Comparison of ENCODE assay signal across 26 cellular contexts in the genomic region with DNA sequence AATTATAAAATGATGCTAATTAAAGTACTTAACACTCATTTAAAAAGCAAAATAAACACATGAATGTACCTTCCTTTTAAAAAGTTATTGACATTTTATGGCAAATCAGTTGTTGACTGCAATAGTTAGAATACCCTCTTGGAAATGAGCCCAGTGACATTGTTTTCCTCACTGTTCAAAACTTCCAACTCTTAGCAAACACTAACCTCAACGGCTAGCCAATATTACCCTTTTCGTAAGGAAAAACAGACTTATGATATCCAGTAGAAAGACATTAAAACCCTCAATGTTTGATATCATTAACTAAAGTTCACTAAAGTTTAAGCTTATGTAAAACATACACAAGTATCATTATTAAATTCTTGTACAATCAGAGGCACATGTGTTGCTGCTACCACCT.
A peak's percentile ranks its signal among the peaks of the same experiment; 100 is the strongest.
DNase-seq lines count a peak whose midpoint lies in the region; ATAC-seq and TF ChIP-seq lines count a peak whose summit lies in the region.
"Had no signal": no experiment of that assay in that cellular context is flagged by ENCODE, and none has a peak within 500 bp of the region (broad histone marks: within the 10 kb centered on the region; RNA-seq: fewer than 3 reads in every experiment).

No MANE protein-coding gene starts in this region.

- H3K4me1 Mint-ChIP-seq in MCF 10A (ENCODE audit: insufficient read depth, unreplicated experiment) = peaks cover 43% of the 10 kb centered on the region

- no peaks in the 10 kb centered on the region for H3K9me3 Mint-ChIP-seq in MCF 10A (ENCODE audit: unreplicated experiment)
- H3K9me3 Mint-ChIP-seq: CD4-positive, alpha-beta T cell; GM23338 had no signal

- H3K36me3 Mint-ChIP-seq in MCF 10A (ENCODE audit: insufficient read depth, unreplicated experiment) = peaks cover 9% of the 10 kb centered on the region

- H4K20me1 ChIP-seq in HCT116 (ENCODE audit: insufficient read depth) = no peaks in the 10 kb centered on the region
- H4K20me1 ChIP-seq in OCI-LY7 (ENCODE audit: insufficient read depth, low read length) = no peaks in the 10 kb centered on the region
- H4K20me1 ChIP-seq: BLaER1 treated with 17β-estradiol and CSF1 and Interleukin-3, amounts not matched to agents 10 nM and 100 nM had no signal

- H3K27me3 ChIP-seq in breast epithelium (no peaks in the 10 kb centered on the region), HCT116 (ENCODE audit: insufficient read depth, low read length) (no peaks in the 10 kb centered on the region), subcutaneous abdominal adipose tissue (ENCODE audit: control insufficient read depth in 5 of 5, insufficient read depth in 4 of 5, low read length in 5 of 5) (no peaks in the 10 kb centered on the region)
- H3K27me3 ChIP-seq: BLaER1 treated with 17β-estradiol and CSF1 and Interleukin-3, amounts not matched to agents 10 nM and 100 nM; MG63 had no signal

- H3K4me2 ChIP-seq in HCT116 (ENCODE audit: low read length) (peak overlapping the region; percentile 47), OCI-LY7 (ENCODE audit: low read length) (no peak overlapping the region)
- H3K4me2 ChIP-seq: BLaER1 treated with 17β-estradiol and CSF1 and Interleukin-3, amounts not matched to agents 10 nM and 100 nM; GM23338 had no signal

- no peak overlapping the region for H2AFZ ChIP-seq in HCT116 (ENCODE audit: low read depth, low read length, poor library complexity, severe bottlenecking)
- H2AFZ ChIP-seq in OCI-LY7 (ENCODE audit: low read length) = no peak overlapping the region
- H2AFZ ChIP-seq: GM23338 had no signal

- TF ChIP-seq RAD21 in HCT116 (IDR thresholded peaks at IDR 0.05; ENCODE audit: low read depth) = no peak

- CTCF ChIA-PET in MCF 10A (lab: Yijun Ruan, JAX) (interaction anchor here (0.6 to 1.0 kb wide), 2 partner anchors 13 to 125 kb away, joined by 3 read pairs; no protein-coding TSS in a partner anchor), HCT116 (lab: Charles Lee) (interaction anchor here (1.6 kb wide), 1 partner anchor 67 kb away, joined by 4 read pairs; no protein-coding TSS in a partner anchor), OCI-LY7 (lab: Charles Lee; ENCODE audit: unreplicated experiment) (no interaction called here)

- H3K9ac ChIP-seq in HCT116 (ENCODE audit: low read length) = no peak overlapping the region
- H3K9ac ChIP-seq in subcutaneous abdominal adipose tissue (ENCODE audit: low read length in 5 of 5) = no peak overlapping the region
- H3K9ac ChIP-seq: BLaER1 treated with 17β-estradiol and CSF1 and Interleukin-3, amounts not matched to agents 10 nM and 100 nM had no signal

- H3K27ac Mint-ChIP-seq in MCF 10A (ENCODE audit: low read depth, unreplicated experiment) = peak overlapping the region; percentile 82
- H3K27ac Mint-ChIP-seq: CD4-positive, alpha-beta T cell; GM23338 had no signal

- POLR2A ChIA-PET in MCF 10A (lab: Yijun Ruan, JAX) (interaction anchor here (0.9 to 6.9 kb wide), 7 partner anchors 12 to 83 kb away, joined by 3 to 32 read pairs (median 4); a partner anchor contains a TSS), HCT116 (lab: Charles Lee) (interaction anchor here (4.3 kb wide), 1 partner anchor 17 kb away, joined by 25 read pairs; no protein-coding TSS in a partner anchor), OCI-LY7 (lab: Charles Lee) (no interaction called here)

- H3K4me3 ChIP-seq in breast epithelium (no peak overlapping the region), HCT116 (replicated peaks in 1 of 2; ENCODE audit: low read depth in 1 of 2, low read length in 2 of 2) (no peak overlapping the region), subcutaneous abdominal adipose tissue (ENCODE audit: low read depth in 1 of 5, low read length in 5 of 5) (peak overlapping the region in 1 of 5 donors; percentile 3), OCI-LY7 (ENCODE audit: low read depth, low read length, poor library complexity, severe bottlenecking) (no peak overlapping the region)
- H3K4me3 ChIP-seq: BLaER1 treated with 17β-estradiol and CSF1 and Interleukin-3, amounts not matched to agents 10 nM and 100 nM; GM12878; GM23338; HAP-1; MG63 had no signal

- H3K27ac ChIP-seq in breast epithelium = no peak overlapping the region
- no peak overlapping the region for H3K27ac ChIP-seq in HCT116 (ENCODE audit: low read depth, low read length)
- peak overlapping the region; percentile 19 for H3K27ac ChIP-seq in subcutaneous abdominal adipose tissue (ENCODE audit: low read depth, low read length)
- H3K27ac ChIP-seq in OCI-LY7 (ENCODE audit: low read depth, low read length, poor library complexity, severe bottlenecking) = no peak overlapping the region
- H3K27ac ChIP-seq: BLaER1 treated with 17β-estradiol and CSF1 and Interleukin-3, amounts not matched to agents 10 nM and 100 nM; RWPE1 had no signal

- H3K27me3 Mint-ChIP-seq in MCF 10A (ENCODE audit: insufficient read depth, unreplicated experiment) = no peaks in the 10 kb centered on the region

- H3K9me2 ChIP-seq in HCT116 (ENCODE audit: insufficient read depth) = no peaks in the 10 kb centered on the region; the same call in 1 of the 2 replicates
- no peaks in the 10 kb centered on the region for H3K9me2 ChIP-seq in OCI-LY7 (ENCODE audit: insufficient read depth, low read length)

- H3K79me2 ChIP-seq in HCT116 (ENCODE audit: insufficient read depth, low read length) (peaks cover 57% of the 10 kb centered on the region), OCI-LY7 (ENCODE audit: insufficient read depth, low read depth, low read length) (no peaks in the 10 kb centered on the region)

- TF ChIP-seq POLR2A in breast epithelium (IDR thresholded peaks at IDR 0.05) = no peak
- TF ChIP-seq POLR2A in HCT116 (IDR thresholded peaks at IDR 0.05; ENCODE audit: borderline replicate concordance, extremely low read depth, insufficient read depth, insufficient read length) = no peak

- BruUV-seq in MCF 10A (replicated peaks; lab: Mats Ljungman, UMichigan) = no TSS peak
- BruUV-seq in HCT116 (replicated peaks; lab: Mats Ljungman, UMichigan) = no TSS peak
- no TSS peak for BruUV-seq in OCI-LY7 (replicated peaks; lab: Mats Ljungman, UMichigan)

- H3K4me1 ChIP-seq in breast epithelium (peaks cover 0 to 4% of the 10 kb centered on the region in 2 donors), HCT116 (ENCODE audit: control insufficient read depth in 1 of 2, insufficient read depth in 2 of 2, low read length in 2 of 2) (peaks cover 64 to 80% of the 10 kb centered on the region in 2 experiments), subcutaneous abdominal adipose tissue (ENCODE audit: control insufficient read depth in 5 of 5, insufficient read depth in 5 of 5, low read length in 5 of 5) (peaks cover 2 to 37% (median 27%) of the 10 kb centered on the region in 5 donors), OCI-LY7 (ENCODE audit: insufficient read depth, low read length, poor library complexity, severe bottlenecking) (no peaks in the 10 kb centered on the region)
- H3K4me1 ChIP-seq: HAP-1 had no signal

- intact Hi-C loops in MCF 10A (cut with micrococcal nuclease) = loop anchor here (10.0 kb wide), 1 partner anchor 111 kb away; no protein-coding TSS in a partner anchor
- intact Hi-C loops in breast epithelium (cut with DNase I; ENCODE audit: low total_unique reads) = no loop called here
- intact Hi-C loops in HCT116 (cut with micrococcal nuclease) = no loop called here
- intact Hi-C loops in OCI-LY7 (cut with micrococcal nuclease; ENCODE audit: unreplicated experiment) = no loop called here

- H3K9me3 ChIP-seq in breast epithelium = no peaks in the 10 kb centered on the region
- H3K9me3 ChIP-seq in HCT116 (ENCODE audit: control insufficient read depth in 1 of 2, insufficient read depth in 1 of 2, low read depth in 1 of 2, low read length in 2 of 2) = no peaks in the 10 kb centered on the region
- H3K9me3 ChIP-seq in subcutaneous abdominal adipose tissue (ENCODE audit: control insufficient read depth in 5 of 5, low read length in 5 of 5) = no peaks in the 10 kb centered on the region
- no peaks in the 10 kb centered on the region for H3K9me3 ChIP-seq in OCI-LY7 (ENCODE audit: low read length)
- H3K9me3 ChIP-seq: BLaER1 treated with 17β-estradiol and CSF1 and Interleukin-3, amounts not matched to agents 10 nM and 100 nM; HAP-1; MG63 had no signal

- TF ChIP-seq CTCF in MCF 10A (IDR thresholded peaks at IDR 0.05; ENCODE audit: unreplicated experiment) (no peak), breast epithelium (IDR thresholded peaks at IDR 0.05) (no peak), HCT116 (IDR thresholded peaks at IDR 0.05 in 2 of 3, conservative IDR thresholded peaks at IDR 0.05 in 1 of 3; ENCODE audit: borderline replicate concordance in 1 of 3, insufficient read depth in 1 of 3, low read depth in 2 of 3, low read length in 2 of 3) (no peak), OCI-LY7 (conservative IDR thresholded peaks at IDR 0.05; ENCODE audit: low read length) (no peak)

- H3K36me3 ChIP-seq in breast epithelium (no peaks in the 10 kb centered on the region), HCT116 (ENCODE audit: control insufficient read depth in 1 of 2, insufficient read depth in 2 of 2, low read length in 2 of 2) (no peaks in the 10 kb centered on the region), subcutaneous abdominal adipose tissue (ENCODE audit: control insufficient read depth in 5 of 5, insufficient read depth in 5 of 5, low read length in 5 of 5) (peaks cover 0 to 4% (median 0%) of the 10 kb centered on the region in 5 donors), OCI-LY7 (ENCODE audit: insufficient read depth, low read length) (no peaks in the 10 kb centered on the region)
- H3K36me3 ChIP-seq: BLaER1 treated with 17β-estradiol and CSF1 and Interleukin-3, amounts not matched to agents 10 nM and 100 nM; HAP-1 had no signal

- ATAC-seq in HCT116 = no peak
- ATAC-seq: GM12878, Panc1 had no signal

- RAD21 ChIA-PET in HCT116 (lab: Charles Lee; ENCODE audit: low non-redundant PET in 1 of 2, low total read pairs in 2 of 2, uncharacterized antibody in 2 of 2, unreplicated experiment in 2 of 2) = no interaction called here

- DNase-seq in MCF 10A (ENCODE audit: unreplicated experiment) (no peak), breast epithelium (ENCODE audit: low spot score in 2 of 2) (no peak), HCT116 (ENCODE audit: low read depth, low spot score) (no peak), dermis blood vessel endothelial cell (peak; percentile 35), OCI-LY7 (ENCODE audit: low spot score) (no peak), SKM-1 treated with dmso at 0.1 percent for 144 hours (lab: John Stamatoyannopoulos, UW; ENCODE audit: unreplicated experiment) (no peak)
- DNase-seq in stimulated activated naive CD4-positive, alpha-beta T cell treated with Interleukin-2 at 50 U/mL for 16 hours (lab: John Stamatoyannopoulos, UW) = no peak
- DNase-seq: AML-193; CD4-positive, alpha-beta T cell; EL; GDM1; KBM-7; MG63; NCI-H1417 treated with DMSO at 0.1 percent for 48 hours; NCI-H1694 treated with DMSO at 0.1 percent for 48 hours; NCI-H2081; NCI-H2227 treated with DMSO at 0.1 percent for 48 hours; NCI-H526 treated with DMSO at 0.1 percent for 48 hours; SHP77 had no signal

- no peak overlapping the region for H3K4me3 Mint-ChIP-seq in MCF 10A (ENCODE audit: unreplicated experiment)
- H3K4me3 Mint-ChIP-seq: CD4-positive, alpha-beta T cell; GM23338 had no signal

TF ChIP-seq in HCT116, 20 proteins besides CTCF, POLR2A, EP300 and RAD21 (continues in another document):
- TF ChIP-seq JUND (IDR thresholded peaks at IDR 0.05) (no peak), SRF (IDR thresholded peaks at IDR 0.05; ENCODE audit: low read depth) (no peak), ZFX (IDR thresholded peaks at IDR 0.05) (no peak), EZH2phosphoT487 (IDR thresholded peaks at IDR 0.05; ENCODE audit: borderline replicate concordance) (no peak), EGR1 (IDR thresholded peaks at IDR 0.05; ENCODE audit: low read depth) (no peak)
